In genomic region chr3:188432826-188433525, GRCh38 we compare ENCODE assay signal across 9 cellular contexts.
A peak's percentile ranks its signal among the peaks of the same experiment; 100 is the strongest.
DNase-seq lines count a peak whose midpoint lies in the region; TF ChIP-seq lines count a peak whose summit lies in the region.
"Had no signal": no experiment of that assay in that cellular context is flagged by ENCODE, and none has a peak within 500 bp of the region (broad histone marks: within the 10 kb centered on the region; RNA-seq: fewer than 3 reads in every experiment).

No MANE protein-coding gene starts in this region.

- POLR2A ChIA-PET in activated CD4-positive, alpha-beta memory T cell treated with anti-CD3 and anti-CD28 coated beads, Interleukin-2, amount 10 ng/mL, durations not matched to agents 7 days and 5 days (lab: Charles Lee) = interaction anchor here (0.6 to 1.3 kb wide), 5 partner anchors 12 to 1893 kb away, joined by 3 to 5 read pairs (median 5); partner anchors contain the start of gene LPP
- POLR2A ChIA-PET in activated CD4-positive, alpha-beta memory T cell treated with anti-CD3 and anti-CD28 coated beads for 36 hours (lab: Charles Lee) = interaction anchor here (0.5 kb wide), 1 partner anchor 275 kb away, joined by 3 read pairs; no protein-coding TSS in a partner anchor

- H3K4me1 Mint-ChIP-seq in activated CD4-positive, alpha-beta memory T cell treated with anti-CD3 and anti-CD28 coated beads, Interleukin-2, amount 10 ng/mL, durations not matched to agents 7 days and 5 days = peaks cover 38% of the 10 kb centered on the region
- H3K4me1 Mint-ChIP-seq in activated CD4-positive, alpha-beta memory T cell treated with anti-CD3 and anti-CD28 coated beads for 36 hours (ENCODE audit: low read depth) = peaks cover 28% of the 10 kb centered on the region
- H3K4me1 Mint-ChIP-seq in activated T-helper 2 cell treated with anti-CD3 and anti-CD28 coated beads, Interferon-gamma antibody, Interleukin-2, Interleukin-4, amounts not matched to agents 10 μg/mL and 5 μg/mL and 100 μg/mL, durations not matched to agents 14 hours and 24 hours and 36 hours (ENCODE audit: low read depth) = peaks cover 34% of the 10 kb centered on the region

- no peaks in the 10 kb centered on the region for H3K9me3 ChIP-seq in testis

- H3K36me3 ChIP-seq in testis (ENCODE audit: low read depth, missing control alignments) = no peaks in the 10 kb centered on the region

- H3K4me3 ChIP-seq in testis = no peak overlapping the region

- no peaks in the 10 kb centered on the region for H3K27me3 Mint-ChIP-seq in activated CD4-positive, alpha-beta memory T cell treated with anti-CD3 and anti-CD28 coated beads, Interleukin-2, amount 10 ng/mL, durations not matched to agents 7 days and 5 days
- H3K27me3 Mint-ChIP-seq in activated CD4-positive, alpha-beta memory T cell treated with anti-CD3 and anti-CD28 coated beads for 36 hours = no peaks in the 10 kb centered on the region
- no peaks in the 10 kb centered on the region for H3K27me3 Mint-ChIP-seq in activated T-helper 2 cell treated with anti-CD3 and anti-CD28 coated beads, Interferon-gamma antibody, Interleukin-2, Interleukin-4, amounts not matched to agents 10 μg/mL and 5 μg/mL and 100 μg/mL, durations not matched to agents 14 hours and 24 hours and 36 hours (ENCODE audit: low read depth)

- TF ChIP-seq POLR2A in testis (IDR thresholded peaks at IDR 0.05) = no peak

- peaks cover 3% of the 10 kb centered on the region for H3K9me3 Mint-ChIP-seq in activated CD4-positive, alpha-beta memory T cell treated with anti-CD3 and anti-CD28 coated beads, Interleukin-2, amount 10 ng/mL, durations not matched to agents 7 days and 5 days
- H3K9me3 Mint-ChIP-seq in activated CD4-positive, alpha-beta memory T cell treated with anti-CD3 and anti-CD28 coated beads for 36 hours = no peaks in the 10 kb centered on the region
- peaks cover 4% of the 10 kb centered on the region for H3K9me3 Mint-ChIP-seq in activated T-helper 2 cell treated with anti-CD3 and anti-CD28 coated beads, Interferon-gamma antibody, Interleukin-2, Interleukin-4, amounts not matched to agents 10 μg/mL and 5 μg/mL and 100 μg/mL, durations not matched to agents 14 hours and 24 hours and 36 hours

- H3K27ac Mint-ChIP-seq in activated CD4-positive, alpha-beta memory T cell treated with anti-CD3 and anti-CD28 coated beads, Interleukin-2, amount 10 ng/mL, durations not matched to agents 7 days and 5 days = peak overlapping the region; percentile 60
- no peak overlapping the region for H3K27ac Mint-ChIP-seq in activated CD4-positive, alpha-beta memory T cell treated with anti-CD3 and anti-CD28 coated beads for 36 hours
- peak overlapping the region; percentile 52 for H3K27ac Mint-ChIP-seq in activated T-helper 2 cell treated with anti-CD3 and anti-CD28 coated beads, Interferon-gamma antibody, Interleukin-2, Interleukin-4, amounts not matched to agents 10 μg/mL and 5 μg/mL and 100 μg/mL, durations not matched to agents 14 hours and 24 hours and 36 hours

- H3K4me1 ChIP-seq in testis = peaks cover 5% of the 10 kb centered on the region

- H3K27ac ChIP-seq in testis = peak overlapping the region; percentile 21 to 50

- WGBS in testis, 2 donors = 44% methylated on average over 6 of the region's 6 CpGs

- H3K36me3 Mint-ChIP-seq in activated CD4-positive, alpha-beta memory T cell treated with anti-CD3 and anti-CD28 coated beads, Interleukin-2, amount 10 ng/mL, durations not matched to agents 7 days and 5 days (ENCODE audit: low read depth) = peaks cover 34% of the 10 kb centered on the region
- H3K36me3 Mint-ChIP-seq in activated CD4-positive, alpha-beta memory T cell treated with anti-CD3 and anti-CD28 coated beads for 36 hours = peaks cover 3% of the 10 kb centered on the region
- H3K36me3 Mint-ChIP-seq in activated T-helper 2 cell treated with anti-CD3 and anti-CD28 coated beads, Interferon-gamma antibody, Interleukin-2, Interleukin-4, amounts not matched to agents 10 μg/mL and 5 μg/mL and 100 μg/mL, durations not matched to agents 14 hours and 24 hours and 36 hours (ENCODE audit: low read depth) = peaks cover 32% of the 10 kb centered on the region

- H3K27me3 ChIP-seq in testis = no peaks in the 10 kb centered on the region

- no peak for TF ChIP-seq CTCF in testis (IDR thresholded peaks at IDR 0.05)

- CTCF ChIA-PET in activated CD4-positive, alpha-beta memory T cell treated with anti-CD3 and anti-CD28 coated beads, Interleukin-2, amount 10 ng/mL, durations not matched to agents 7 days and 5 days (lab: Charles Lee) = interaction anchor here (1.1 to 1.4 kb wide), 2 partner anchors 609 to 693 kb away, joined by 3 to 7 read pairs; no protein-coding TSS in a partner anchor
- CTCF ChIA-PET in activated CD4-positive, alpha-beta memory T cell treated with anti-CD3 and anti-CD28 coated beads for 36 hours (lab: Charles Lee) = interaction anchor here (0.7 kb wide), 1 partner anchor 10 kb away, joined by 3 read pairs; no protein-coding TSS in a partner anchor

- no peak for DNase-seq in activated CD4-positive, alpha-beta memory T cell treated with anti-CD3 and anti-CD28 coated beads, Interleukin-2, amount 10 ng/mL, durations not matched to agents 7 days and 5 days
- no peak for DNase-seq in activated CD4-positive, alpha-beta memory T cell treated with anti-CD3 and anti-CD28 coated beads for 36 hours
- no peak for DNase-seq in activated T-helper 2 cell treated with anti-CD3 and anti-CD28 coated beads, Interferon-gamma antibody, Interleukin-2, Interleukin-4, amounts not matched to agents 10 μg/mL and 5 μg/mL and 100 μg/mL, durations not matched to agents 14 hours and 24 hours and 36 hours (ENCODE audit: low spot score)
- DNase-seq in kidney glomerular epithelial cell (lab: John Stamatoyannopoulos, UW) (peak; percentile 8), testis (peak; percentile 33), DMS 273 (lab: John Stamatoyannopoulos, UW; ENCODE audit: unreplicated experiment) (no peak), cortex of kidney (lab: John Stamatoyannopoulos, UW) (no peak), NCI-H1092 treated with DMSO at 0.1 percent for 48 hours (lab: John Stamatoyannopoulos, UW) (no peak)
- DNase-seq: T1000 had no signal

- peak overlapping the region; percentile 39 for H3K4me3 Mint-ChIP-seq in activated CD4-positive, alpha-beta memory T cell treated with anti-CD3 and anti-CD28 coated beads, Interleukin-2, amount 10 ng/mL, durations not matched to agents 7 days and 5 days
- H3K4me3 Mint-ChIP-seq in activated CD4-positive, alpha-beta memory T cell treated with anti-CD3 and anti-CD28 coated beads for 36 hours = no peak overlapping the region
- H3K4me3 Mint-ChIP-seq in activated T-helper 2 cell treated with anti-CD3 and anti-CD28 coated beads, Interferon-gamma antibody, Interleukin-2, Interleukin-4, amounts not matched to agents 10 μg/mL and 5 μg/mL and 100 μg/mL, durations not matched to agents 14 hours and 24 hours and 36 hours (ENCODE audit: low read depth) = peak overlapping the region; percentile 42

- intact Hi-C loops in activated CD4-positive, alpha-beta memory T cell treated with anti-CD3 and anti-CD28 coated beads for 36 hours (cut with micrococcal nuclease) = no loop called here
- intact Hi-C loops in activated T-helper 2 cell treated with anti-CD3 and anti-CD28 coated beads, Interferon-gamma antibody, Interleukin-2, Interleukin-4, amounts not matched to agents 10 μg/mL and 5 μg/mL and 100 μg/mL, durations not matched to agents 14 hours and 24 hours and 36 hours (cut with micrococcal nuclease) = no loop called here
- intact Hi-C loops in testis (cut with DNase I; ENCODE audit: low total_unique reads) = no loop called here

Comparison
In these comparisons a context has a peak if more than half of its experiments do, and no peak if none do; other contexts are left out.
1. DNase-seq: peak in kidney glomerular epithelial cell (single experiment) and testis (single experiment); none in activated CD4-positive, alpha-beta memory T cell treated with anti-CD3 and anti-CD28 coated beads, Interleukin-2, amount 10 ng/mL, durations not matched to agents 7 days and 5 days (single experiment), activated CD4-positive, alpha-beta memory T cell treated with anti-CD3 and anti-CD28 coated beads for 36 hours (single experiment), activated T-helper 2 cell treated with anti-CD3 and anti-CD28 coated beads, Interferon-gamma antibody, Interleukin-2, Interleukin-4, amounts not matched to agents 10 μg/mL and 5 μg/mL and 100 μg/mL, durations not matched to agents 14 hours and 24 hours and 36 hours (single experiment), DMS 273 (single experiment), cortex of kidney (single experiment) and NCI-H1092 treated with DMSO at 0.1 percent for 48 hours (single experiment).